1 cellular context compared by ENCODE assay signal in the genomic region with DNA sequence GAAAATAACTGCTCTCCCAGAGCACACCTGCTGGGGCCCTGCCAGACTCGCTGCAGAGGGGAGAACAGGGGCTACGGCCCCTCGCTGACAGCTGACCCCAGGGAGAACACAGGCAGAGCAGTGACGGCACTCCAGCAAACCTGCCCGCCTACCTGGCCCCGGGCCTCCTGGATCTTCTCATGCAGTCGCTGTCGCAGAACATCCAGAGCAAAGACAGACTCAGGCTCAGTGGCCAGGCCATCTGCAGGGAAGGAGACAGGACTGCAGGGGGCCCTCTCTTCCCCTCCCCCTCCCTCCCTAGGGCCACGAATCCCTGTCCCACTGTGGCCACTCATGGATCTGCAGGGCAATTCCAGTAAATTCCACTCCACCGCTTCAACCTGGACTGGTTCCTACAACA.
TF ChIP-seq lines count a peak whose summit lies in the region.

No MANE protein-coding gene starts in this region.

TF ChIP-seq in GM23338, 12 proteins besides CTCF, POLR2A, EP300 and RAD21:
- TF ChIP-seq POLR2AphosphoS5 (IDR thresholded peaks at IDR 0.05; ENCODE audit: low read depth) (no peak), ZNF331 (CRISPR knock-in tag; IDR thresholded peaks at IDR 0.05; ENCODE audit: low read depth) (no peak)
